Comparison of ENCODE assay signal across 23 cellular contexts in genomic region chrX:336227-336626, GRCh38.
"Had no signal": no experiment of that assay in that cellular context is flagged by ENCODE, and none has a peak within 500 bp of the region (broad histone marks: within the 10 kb centered on the region; RNA-seq: fewer than 3 reads in every experiment).

No MANE protein-coding gene starts in this region.

- H3K27me3 ChIP-seq: right lobe of liver had no signal

- ATAC-seq: mucosa of descending colon, right lobe of liver, SK-N-SH treated with all-trans-retinoic acid at 6 μM for 48 hours, T-cell had no signal

- H3K9me3 Mint-ChIP-seq: activated naive CD8-positive, alpha-beta T cell treated with anti-CD3 and anti-CD28 coated beads for 36 hours; activated T-cell treated with anti-CD3 and anti-CD28 coated beads, Interleukin-2, amount 50 U/mL, for 24 hours; activated T-helper 2 cell treated with anti-CD3 and anti-CD28 coated beads, Interferon-gamma antibody, Interleukin-2, Interleukin-4, amounts not matched to agents 10 μg/mL and 5 μg/mL and 100 μg/mL, durations not matched to agents 14 hours and 24 hours and 36 hours; immature natural killer cell; T-cell; T-helper 2 cell treated with Interferon-gamma antibody and Interleukin-4, amounts not matched to agents 5 μg/mL and 100 μg/mL, for 36 hours had no signal

- DNase-seq: activated CD4-positive, alpha-beta T cell treated with anti-CD3 and anti-CD28 coated beads, Interleukin-2, amount 50 U/mL, for 4 hours; activated CD8-positive, alpha-beta memory T cell treated with anti-CD3 and anti-CD28 coated beads for 24 hours; activated CD8-positive, alpha-beta memory T cell treated with anti-CD3 and anti-CD28 coated beads, Interleukin-2, amount 50 U/mL, for 4 hours; activated naive CD4-positive, alpha-beta T cell treated with Interleukin-2 at 50 U/mL for 16 hours; activated naive CD8-positive, alpha-beta T cell treated with anti-CD3 and anti-CD28 coated beads for 36 hours; activated T-cell treated with anti-CD3 and anti-CD28 coated beads, Interleukin-2, amount 50 U/mL, for 24 hours; erythroblast; foreskin fibroblast; immature natural killer cell; kidney glomerular epithelial cell; mesenchymal stem cell; nephron progenitor cell; occipital lobe; stimulated activated CD4-positive, alpha-beta T cell treated with anti-CD3 and anti-CD28 coated beads, Interleukin-4, amount 100 ng/mL, for 1 hour; stimulated activated naive CD4-positive, alpha-beta T cell treated with Interleukin-2 at 50 U/mL for 16 hours; T-cell had no signal

- H3K4me2 ChIP-seq: smooth muscle cell had no signal

- H3K27ac ChIP-seq: right lobe of liver, upper lobe of left lung had no signal

- H3K27ac Mint-ChIP-seq: activated naive CD8-positive, alpha-beta T cell treated with anti-CD3 and anti-CD28 coated beads for 36 hours; activated T-cell treated with anti-CD3 and anti-CD28 coated beads, Interleukin-2, amount 50 U/mL, for 24 hours; activated T-helper 2 cell treated with anti-CD3 and anti-CD28 coated beads, Interferon-gamma antibody, Interleukin-2, Interleukin-4, amounts not matched to agents 10 μg/mL and 5 μg/mL and 100 μg/mL, durations not matched to agents 14 hours and 24 hours and 36 hours; nephron progenitor cell; T-cell; T-helper 2 cell treated with Interferon-gamma antibody and Interleukin-4, amounts not matched to agents 5 μg/mL and 100 μg/mL, for 36 hours had no signal

- H3K36me3 ChIP-seq: right lobe of liver had no signal

- H3K27me3 Mint-ChIP-seq: activated naive CD8-positive, alpha-beta T cell treated with anti-CD3 and anti-CD28 coated beads for 36 hours; T-cell had no signal

- H3K4me1 Mint-ChIP-seq: activated naive CD8-positive, alpha-beta T cell treated with anti-CD3 and anti-CD28 coated beads for 36 hours; nephron progenitor cell had no signal

- H3K4me3 ChIP-seq: mucosa of descending colon, right lobe of liver, smooth muscle cell, upper lobe of left lung had no signal

- H3K9me3 ChIP-seq: mucosa of descending colon, right lobe of liver, upper lobe of left lung had no signal

- H3K4me3 Mint-ChIP-seq: activated naive CD8-positive, alpha-beta T cell treated with anti-CD3 and anti-CD28 coated beads for 36 hours; activated T-cell treated with anti-CD3 and anti-CD28 coated beads, Interleukin-2, amount 50 U/mL, for 24 hours; immature natural killer cell; nephron progenitor cell; T-cell; T-helper 2 cell treated with Interferon-gamma antibody and Interleukin-4, amounts not matched to agents 5 μg/mL and 100 μg/mL, for 36 hours had no signal
